In genomic region chr13:51524312-51524711, GRCh38 we compare ENCODE assay signal across 19 cellular contexts. TPM values are rescaled to one million over a fixed set of nuclear protein-coding genes. Genes with fewer than 3 reads are reported as not detected.
DNase-seq lines count a peak whose midpoint lies in the region; TF ChIP-seq lines count a peak whose summit lies in the region.
"Had no signal": no experiment of that assay in that cellular context is flagged by ENCODE, and none has a peak within 500 bp of the region (broad histone marks: within the 10 kb centered on the region; RNA-seq: fewer than 3 reads in every experiment).

No MANE protein-coding gene starts in this region.

- H3K27me3 ChIP-seq in SK-N-SH (ENCODE audit: insufficient read depth) (no peaks in the 10 kb centered on the region), hepatocyte (no peaks in the 10 kb centered on the region)
- H3K27me3 ChIP-seq: upper lobe of right lung had no signal

- CTCF ChIA-PET in SK-N-SH (lab: Yijun Ruan, JAX) (interaction anchor here (1.1 to 1.6 kb wide), 2 partner anchors 10 to 35 kb away, joined by 3 to 4 read pairs; no protein-coding TSS in a partner anchor), GM10248 (lab: Yijun Ruan, JAX) (no interaction called here)

- TF ChIP-seq CTCF in SK-N-SH (IDR thresholded peaks at IDR 0.05) (no peak), hepatocyte (IDR thresholded peaks at IDR 0.05; ENCODE audit: poor library complexity) (no peak), GM10248 (IDR thresholded peaks at IDR 0.05; ENCODE audit: control extremely low read depth, extremely low read depth, low read depth, missing control alignments) (no peak)

- DNase-seq in A172 (ENCODE audit: low spot score): peak; percentile 55
- peak; percentile 46 for DNase-seq in H4 (ENCODE audit: low spot score)
- no peak for DNase-seq in SK-N-SH
- DNase-seq in hepatocyte (ENCODE audit: low spot score): peak; percentile 66
- DNase-seq in activated CD4-positive, alpha-beta T cell treated with anti-CD3 and anti-CD28 coated beads for 48 hours: no peak
- DNase-seq in posterior vena cava (ENCODE audit: low spot score): no peak
- DNase-seq in GM10248 (ENCODE audit: extremely low spot score): no peak
- DNase-seq in RPMI8226: no peak
- DNase-seq: activated CD4-positive, CD25-positive, alpha-beta regulatory T cell; activated CD8-positive, alpha-beta memory T cell treated with anti-CD3 and anti-CD28 coated beads for 24 hours; central memory CD4-positive, alpha-beta T cell; COR-L47; effector CD8-positive, alpha-beta T cell; hypothalamus; KBM-7; NCI-H1417; retina; stimulated activated naive CD4-positive, alpha-beta T cell; upper lobe of right lung had no signal

- H3K27ac ChIP-seq in SK-N-SH (ENCODE audit: low read depth in 2 of 2, low read length in 1 of 2) (peak overlapping the region in 1 of 2 experiments; percentile 35; a peak in 1 of 4 replicates), hepatocyte (peak overlapping the region; percentile 84)
- H3K27ac ChIP-seq: upper lobe of right lung had no signal

- H3K36me3 ChIP-seq in SK-N-SH (replicated peaks in 1 of 2; ENCODE audit: control insufficient read depth in 1 of 2, insufficient read depth in 2 of 2, low read length in 1 of 2) (no peaks in the 10 kb centered on the region), hepatocyte (replicated peaks; ENCODE audit: insufficient read depth, low read depth) (no peaks in the 10 kb centered on the region)
- H3K36me3 ChIP-seq: upper lobe of right lung had no signal

- H3K9me3 ChIP-seq in SK-N-SH (peaks cover 4% of the 10 kb centered on the region; the same call in 1 of the 2 replicates), hepatocyte (ENCODE audit: low read depth) (no peaks in the 10 kb centered on the region)
- H3K9me3 ChIP-seq: upper lobe of right lung had no signal

- intact Hi-C loops in posterior vena cava (cut with DNase I): no loop called here

- no peak for TF ChIP-seq EP300 in SK-N-SH (IDR thresholded peaks at IDR 0.05; ENCODE audit: borderline replicate concordance in 1 of 2, low read depth in 1 of 2, low read length in 1 of 2)

- H4K20me1 ChIP-seq in SK-N-SH (ENCODE audit: insufficient read depth) (no peaks in the 10 kb centered on the region), hepatocyte (ENCODE audit: insufficient read depth, poor library complexity, severe bottlenecking) (no peaks in the 10 kb centered on the region)

- WGBS in SK-N-SH (ENCODE audit: low lambda C conversion rate): 54% methylated on average over 4 of the region's 4 CpGs
- WGBS in hepatocyte (ENCODE audit: low lambda C conversion rate, missing lambda C conversion rate): 40% methylated on average over 4 of the region's 4 CpGs

- peak overlapping the region; percentile 31; the same call in 1 of the 2 replicates for H2AFZ ChIP-seq in SK-N-SH (ENCODE audit: low read depth)
- peak overlapping the region; percentile 3 for H2AFZ ChIP-seq in hepatocyte

- H3K4me2 ChIP-seq in SK-N-SH (no peak overlapping the region), hepatocyte (peak overlapping the region; percentile 7)

- H3F3A ChIP-seq in SK-N-SH (replicated peaks; ENCODE audit: insufficient read depth): peaks cover 12% of the 10 kb centered on the region

- H3K4me1 ChIP-seq in SK-N-SH (ENCODE audit: control insufficient read depth in 1 of 2, insufficient read depth in 2 of 2, low read depth in 1 of 2, low read length in 1 of 2) (peaks cover 9 to 19% of the 10 kb centered on the region in 2 experiments), hepatocyte (ENCODE audit: insufficient read depth) (peaks cover 13% of the 10 kb centered on the region)

- H3K9me2 ChIP-seq in SK-N-SH (no peaks in the 10 kb centered on the region), hepatocyte (replicated peaks; ENCODE audit: insufficient read depth) (no peaks in the 10 kb centered on the region)

- H3K9ac ChIP-seq in SK-N-SH: no peak overlapping the region

- H3K4me3 ChIP-seq in SK-N-SH (ENCODE audit: low read depth in 2 of 2, low read length in 1 of 2) (no peak overlapping the region), hepatocyte (no peak overlapping the region)
- H3K4me3 ChIP-seq: upper lobe of right lung had no signal

- no peaks in the 10 kb centered on the region for H3K79me2 ChIP-seq in SK-N-SH (ENCODE audit: insufficient read depth)
- no peaks in the 10 kb centered on the region for H3K79me2 ChIP-seq in hepatocyte

- POLR2A ChIA-PET in SK-N-SH (lab: Yijun Ruan, JAX): no interaction called here
- POLR2A ChIA-PET in GM10248 (lab: Yijun Ruan, JAX): no interaction called here

- TF ChIP-seq RAD21 in SK-N-SH (IDR thresholded peaks at IDR 0.05; ENCODE audit: low read length): no peak

TF ChIP-seq in SK-N-SH, 30 proteins besides CTCF, POLR2A, EP300 and RAD21:
- TF ChIP-seq REST (IDR thresholded peaks at IDR 0.05; ENCODE audit: low read depth, low read length): no peak
- TF ChIP-seq PBX3 (IDR thresholded peaks at IDR 0.05): peak; percentile 43
- no peak for TF ChIP-seq EZH2phosphoT487 (IDR thresholded peaks at IDR 0.05; ENCODE audit: borderline replicate concordance, low read depth)
- no peak for TF ChIP-seq TAF1 (IDR thresholded peaks at IDR 0.05; ENCODE audit: borderline replicate concordance, low read depth, low read length)
- no peak for TF ChIP-seq ZBTB33 (IDR thresholded peaks at IDR 0.05; ENCODE audit: borderline replicate concordance, low read depth)
- TF ChIP-seq GATA2 (CRISPR knock-in tag; IDR thresholded peaks at IDR 0.05): peak; percentile 14; the same call in 1 of the 2 replicates
- TF ChIP-seq ELF1 (IDR thresholded peaks at IDR 0.05): no peak

RNA-seq across cellular contexts. Expression of gene WDFY2, which starts 60.0 kb away (rescaled TPM):
- total RNA-seq in A172 (2014; rRNA removed; shearing (Covaris generic)): 1.5 and 2.5 TPM in 2 replicates
- 0.68 and 1.3 TPM in 2 replicates for total RNA-seq in H4 (2014; rRNA removed; shearing (Covaris generic))
- polyA plus RNA-seq in SK-N-SH (2012; rRNA removed) (4.1 and 5.4 TPM in 2 replicates), hepatocyte (9.0 and 17.9 TPM in 2 replicates)
- polyA plus RNA-seq in SK-N-SH (2012; cell fraction: cytosol; rRNA removed): 2.6 and 2.9 TPM in 2 replicates
- polyA plus RNA-seq in SK-N-SH (2012; cell fraction: nucleus; rRNA removed): 15.1 and 20.4 TPM in 2 replicates
- total RNA-seq in hepatocyte (8.8 and 9.1 TPM in 2 replicates), posterior vena cava (10 to 100 TPM; 10.6 to 13.0 TPM)

Comparison
In these comparisons a context has a peak if more than half of its experiments do, and no peak if none do; other contexts are left out.
1. DNase-seq: peak in A172 (single experiment), H4 (single experiment) and hepatocyte (single experiment); none in SK-N-SH (single experiment), activated CD4-positive, alpha-beta T cell treated with anti-CD3 and anti-CD28 coated beads for 48 hours (single experiment), posterior vena cava (single experiment), GM10248 (single experiment) and RPMI8226 (single experiment).